Comparison of ENCODE assay signal across 25 cellular contexts in genomic region chr2:238584617-238585016, GRCh38.
"Had no signal": no experiment of that assay in that cellular context is flagged by ENCODE, and none has a peak within 500 bp of the region (broad histone marks: within the 10 kb centered on the region; RNA-seq: fewer than 3 reads in every experiment).

No MANE protein-coding gene starts in this region.

- H3K36me3 ChIP-seq: left ventricle myocardium inferior, pancreas, stomach, thyroid gland, transverse colon, upper lobe of left lung had no signal

- DNase-seq: hippocampal formation; kidney; left ventricle myocardium inferior; mesendoderm; midbrain; mucosa of descending colon; naive thymus-derived CD4-positive, alpha-beta T cell; pancreas; right cardiac atrium; stimulated activated CD4-positive, alpha-beta T cell treated with anti-CD3 and anti-CD28 coated beads, Interleukin-12 subunit alpha, Interleukin-12 subunit beta, amount 100 ng/mL, for 4 hours; stimulated activated CD4-positive, alpha-beta T cell treated with anti-CD3 and anti-CD28 coated beads, Interleukin-15, amount 100 ng/mL, for 24 hours; stimulated activated CD4-positive, alpha-beta T cell treated with anti-CD3 and anti-CD28 coated beads, Interleukin-2, amount 100 ng/mL, for 24 hours; stimulated activated CD4-positive, alpha-beta T cell treated with anti-CD3 and anti-CD28 coated beads, Interleukin-4, amount 100 ng/mL, for 1 hour; stimulated activated naive B cell treated with anti-CD40 and anti-IgM and Interleukin-4, amounts not matched to agents 10 μg/mL and 1 μg/mL and 100 μg/mL, for 72 hours; stimulated activated naive CD8-positive, alpha-beta T cell treated with anti-CD3 and anti-CD28 coated beads, Interleukin-15, Interleukin-2, amounts not matched to agents 100 U/mL and 50 U/mL, for 24 hours; stomach; testis; thyroid gland; transverse colon; upper lobe of left lung had no signal

- H3K4me1 Mint-ChIP-seq: naive thymus-derived CD4-positive, alpha-beta T cell; stimulated activated naive B cell treated with anti-CD40 and anti-IgM and Interleukin-4, amounts not matched to agents 10 μg/mL and 1 μg/mL and 100 μg/mL, for 72 hours had no signal

- H3K27me3 ChIP-seq: pancreas, testis, thyroid gland, transverse colon, upper lobe of left lung had no signal

- ATAC-seq: mucosa of descending colon; naive thymus-derived CD4-positive, alpha-beta T cell; natural killer cell treated with Interleukin-12 subunit alpha and Interleukin-12 subunit beta and Interleukin-15 and Interleukin-18, amount 100 ng/mL, for 72 hours; pancreas; right cardiac atrium; sciatic nerve; stimulated activated naive B cell treated with anti-CD40 and anti-IgM and Interleukin-4, amounts not matched to agents 10 μg/mL and 1 μg/mL and 100 μg/mL, for 72 hours; stimulated activated naive CD8-positive, alpha-beta T cell treated with anti-CD3 and anti-CD28 coated beads, Interleukin-15, Interleukin-2, amounts not matched to agents 100 U/mL and 50 U/mL, for 24 hours had no signal

- H3K4me3 Mint-ChIP-seq: naive thymus-derived CD4-positive, alpha-beta T cell; natural killer cell treated with Interleukin-12 subunit alpha and Interleukin-12 subunit beta and Interleukin-15 and Interleukin-18, amount 100 ng/mL, for 72 hours; stimulated activated naive B cell treated with anti-CD40 and anti-IgM and Interleukin-4, amounts not matched to agents 10 μg/mL and 1 μg/mL and 100 μg/mL, for 72 hours had no signal

- H3K27ac Mint-ChIP-seq: naive thymus-derived CD4-positive, alpha-beta T cell; natural killer cell treated with Interleukin-12 subunit alpha and Interleukin-12 subunit beta and Interleukin-15 and Interleukin-18, amount 100 ng/mL, for 72 hours; progenitor cell of endocrine pancreas; stimulated activated naive B cell treated with anti-CD40 and anti-IgM and Interleukin-4, amounts not matched to agents 10 μg/mL and 1 μg/mL and 100 μg/mL, for 72 hours had no signal

- H3K4me1 ChIP-seq: left ventricle myocardium inferior, pancreas, stomach, testis, thyroid gland, transverse colon, upper lobe of left lung had no signal

- H3K36me3 Mint-ChIP-seq: naive thymus-derived CD4-positive, alpha-beta T cell; natural killer cell treated with Interleukin-12 subunit alpha and Interleukin-12 subunit beta and Interleukin-15 and Interleukin-18, amount 100 ng/mL, for 72 hours; stimulated activated naive B cell treated with anti-CD40 and anti-IgM and Interleukin-4, amounts not matched to agents 10 μg/mL and 1 μg/mL and 100 μg/mL, for 72 hours had no signal

- H3K9me3 Mint-ChIP-seq: natural killer cell treated with Interleukin-12 subunit alpha and Interleukin-12 subunit beta and Interleukin-15 and Interleukin-18, amount 100 ng/mL, for 72 hours had no signal

- H3K4me3 ChIP-seq: left ventricle myocardium inferior, lung, mucosa of descending colon, pancreas, skin epidermis, stomach, testis, thyroid gland, transverse colon, upper lobe of left lung had no signal

- H3K9me3 ChIP-seq: mucosa of descending colon, pancreas, stomach, testis, thyroid gland, transverse colon, upper lobe of left lung had no signal

- H3K27ac ChIP-seq: left ventricle myocardium inferior, pancreas, stomach, testis, thyroid gland, transverse colon, upper lobe of left lung had no signal
